ENCODE assay signal across 24 cellular contexts in the genomic region with DNA sequence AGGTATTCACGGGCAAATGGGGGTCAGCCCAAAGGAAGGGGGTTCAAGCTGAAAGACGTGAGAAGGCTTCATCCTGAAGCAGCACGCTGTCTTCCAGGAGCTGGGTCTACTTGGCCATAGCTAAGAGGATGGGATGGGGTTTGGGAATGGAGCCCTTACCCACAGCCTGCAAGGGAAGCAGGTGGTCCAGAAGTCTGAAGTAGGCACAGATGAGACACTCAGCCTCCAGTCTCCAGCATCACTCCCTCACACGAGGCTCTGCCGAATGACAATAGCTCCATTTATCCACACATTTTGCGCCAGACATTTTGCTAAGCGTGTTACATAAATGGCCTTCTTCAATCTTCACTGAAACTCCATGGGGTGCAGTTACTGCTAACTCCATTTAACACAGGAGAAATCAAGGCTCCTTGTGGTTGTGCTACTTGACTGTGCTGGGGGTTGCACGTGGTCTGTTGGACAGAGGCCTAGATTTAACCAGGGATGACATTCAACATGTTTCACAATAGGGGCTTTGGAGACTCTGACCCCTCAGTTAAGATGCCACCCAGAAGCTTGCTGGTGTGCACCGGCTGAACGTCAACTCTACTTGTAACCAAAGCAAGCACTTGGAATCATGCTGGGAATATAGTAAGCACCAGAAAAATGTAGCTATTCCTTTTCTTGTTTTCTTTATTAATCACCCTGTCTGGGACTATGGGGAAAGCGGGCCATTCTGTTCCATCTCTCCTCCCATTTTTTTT.
DNase-seq lines count a peak whose midpoint lies in the region; ATAC-seq and TF ChIP-seq lines count a peak whose summit lies in the region.
"Had no signal": no experiment of that assay in that cellular context is flagged by ENCODE, and none has a peak within 500 bp of the region (broad histone marks: within the 10 kb centered on the region; RNA-seq: fewer than 3 reads in every experiment).

No MANE protein-coding gene starts in this region.

- H3K4me3 ChIP-seq in cardiac muscle cell (no peak overlapping the region), heart left ventricle (no peak overlapping the region), choroid plexus epithelial cell (ENCODE audit: low read depth, low read length) (no peak overlapping the region), neuronal stem cell (ENCODE audit: low read length in 2 of 2) (no peak overlapping the region)
- H3K4me3 ChIP-seq: A549, left ventricle myocardium inferior, ovary, transverse colon had no signal

- H3K9me3 ChIP-seq in cardiac muscle cell (ENCODE audit: low read depth) (no peaks in the 10 kb centered on the region), heart left ventricle (no peaks in the 10 kb centered on the region), neuronal stem cell (replicated peaks in 1 of 2; ENCODE audit: control insufficient read depth in 2 of 2, insufficient read depth in 1 of 2, low read depth in 1 of 2, low read length in 2 of 2) (no peaks in the 10 kb centered on the region)
- H3K9me3 ChIP-seq: A549, left ventricle myocardium inferior, ovary, transverse colon had no signal

- no peak overlapping the region for H2BK12ac ChIP-seq in neuronal stem cell (ENCODE audit: low read length)

- H3K4ac ChIP-seq in neuronal stem cell (ENCODE audit: low read length), result no peak overlapping the region

- H2BK5ac ChIP-seq in neuronal stem cell (ENCODE audit: low read length), result no peak overlapping the region

- no peak for TF ChIP-seq CTCF in cardiac muscle cell (IDR thresholded peaks at IDR 0.05; ENCODE audit: low read depth, low read length)
- no peak for TF ChIP-seq CTCF in heart left ventricle (IDR thresholded peaks at IDR 0.05)
- no peak for TF ChIP-seq CTCF in choroid plexus epithelial cell (conservative IDR thresholded peaks at IDR 0.05; ENCODE audit: low read depth, low read length)

- no peak for TF ChIP-seq POLR2A in heart left ventricle (IDR thresholded peaks at IDR 0.05)

- H3K4me2 ChIP-seq in neuronal stem cell (ENCODE audit: insufficient read depth, low read length, poor library complexity, severe bottlenecking), result no peak overlapping the region
- H3K4me2 ChIP-seq: A549 had no signal

- H3K27me3 ChIP-seq in cardiac muscle cell, result no peaks in the 10 kb centered on the region
- H3K27me3 ChIP-seq in heart left ventricle, result no peaks in the 10 kb centered on the region
- H3K27me3 ChIP-seq in neuronal stem cell (ENCODE audit: control insufficient read depth in 3 of 3, insufficient read depth in 3 of 3, low read depth in 1 of 3, low read length in 3 of 3), result peaks cover 0 to 4% (median 0%) of the 10 kb centered on the region in 3 experiments
- H3K27me3 ChIP-seq: ovary, transverse colon had no signal

- H3K14ac ChIP-seq in neuronal stem cell (ENCODE audit: low read length), result peak overlapping the region; percentile 33

- H3K27ac ChIP-seq in cardiac muscle cell (peak overlapping the region; percentile 20), heart left ventricle (no peak overlapping the region), neuronal stem cell (replicated peaks; ENCODE audit: low read length) (no peak overlapping the region)
- H3K27ac ChIP-seq: A549, foreskin keratinocyte, left ventricle myocardium inferior, ovary, transverse colon had no signal

- DNase-seq in cardiac muscle cell (ENCODE audit: low read depth in 1 of 2, low spot score in 1 of 2) (peak in 1 of 2 donors; percentile 50), heart left ventricle (no peak), choroid plexus epithelial cell (ENCODE audit: low read depth) (peak; percentile 96), neuronal stem cell (ENCODE audit: low spot score) (no peak), occipital lobe (lab: John Stamatoyannopoulos, UW) (no peak), SW480 (ENCODE audit: low spot score) (no peak), NCI-H446 (lab: John Stamatoyannopoulos, UW) (no peak)
- DNase-seq: activated CD4-positive, alpha-beta T cell treated with anti-CD3 and anti-CD28 coated beads, Interleukin-2, amount 10 ng/mL, durations not matched to agents 7 days and 5 days; activated naive CD4-positive, alpha-beta T cell treated with anti-CD3 and anti-CD28 coated beads for 36 hours; activated T-cell treated with anti-CD3 and anti-CD28 coated beads for 4 hours; CD4-positive, alpha-beta memory T cell; central memory CD4-positive, alpha-beta T cell; DMS79 treated with DMSO at 0.1 percent for 48 hours; effector memory CD8-positive, alpha-beta T cell; foreskin keratinocyte; H7; left ventricle myocardium inferior; NCI-H1417 treated with DMSO at 0.1 percent for 48 hours; NCI-H226; ovary; small intestine; transverse colon had no signal

- no peak overlapping the region for H2AFZ ChIP-seq in neuronal stem cell (ENCODE audit: low read length)

- H3K23ac ChIP-seq in neuronal stem cell (ENCODE audit: low read depth, low read length, poor library complexity), result no peak overlapping the region

- H2AK5ac ChIP-seq in neuronal stem cell (ENCODE audit: low read depth, low read length), result no peak overlapping the region

- WGBS in heart left ventricle, 4 donors, result 70 to 81% (median 78%) methylated on average over 9 to 11 of the region's 11 CpGs
- WGBS in neuronal stem cell (ENCODE audit: extremely low coverage in 2 of 2, insufficient read length in 2 of 2, insufficient replicate concordance in 1 of 2), 2 donors, result no CpG with 5 or more reads among the region's 11 CpGs

- H3K36me3 ChIP-seq in cardiac muscle cell, result no peaks in the 10 kb centered on the region
- no peaks in the 10 kb centered on the region for H3K36me3 ChIP-seq in heart left ventricle
- H3K36me3 ChIP-seq in neuronal stem cell (replicated peaks in 1 of 2; ENCODE audit: control insufficient read depth in 2 of 2, insufficient read depth in 2 of 2, low read length in 2 of 2), result peaks cover 0 to 1% of the 10 kb centered on the region in 2 donors
- H3K36me3 ChIP-seq: left ventricle myocardium inferior, ovary, transverse colon had no signal

- intact Hi-C loops in heart left ventricle (cut with DNase I), result loop anchor here in 2 of 10 donors (2.0 to 10.0 kb wide), 2 partner anchors 71 to 201 kb away; no protein-coding TSS in a partner anchor

- H3K18ac ChIP-seq in neuronal stem cell (ENCODE audit: low read length), result no peak overlapping the region

- no peak overlapping the region for H2BK120ac ChIP-seq in neuronal stem cell (ENCODE audit: low read depth, low read length)

- H3K79me1 ChIP-seq in neuronal stem cell (ENCODE audit: low read depth, low read length), result no peaks in the 10 kb centered on the region

- no peak for ATAC-seq in heart left ventricle
- no peak for ATAC-seq in HG02588 (IDR thresholded peaks at IDR 0.05; ENCODE audit: unreplicated experiment)
- ATAC-seq: effector memory CD8-positive, alpha-beta T cell; foreskin keratinocyte had no signal

- H4K91ac ChIP-seq in neuronal stem cell (ENCODE audit: low read depth, low read length, poor library complexity), result no peak overlapping the region

- peaks cover 20% of the 10 kb centered on the region for H3K4me1 ChIP-seq in cardiac muscle cell (ENCODE audit: low read depth)
- H3K4me1 ChIP-seq in heart left ventricle, result peaks cover 0 to 10% (median 0%) of the 10 kb centered on the region in 12 donors
- H3K4me1 ChIP-seq in neuronal stem cell (ENCODE audit: control insufficient read depth in 2 of 2, insufficient read depth in 1 of 2, low read depth in 1 of 2, low read length in 2 of 2), result peaks cover 0 to 2% of the 10 kb centered on the region in 2 donors
- H3K4me1 ChIP-seq: A549, foreskin keratinocyte, transverse colon had no signal

- no peak overlapping the region for H4K8ac ChIP-seq in neuronal stem cell (ENCODE audit: low read depth, low read length)

- H2BK15ac ChIP-seq in neuronal stem cell (ENCODE audit: low read length), result no peak overlapping the region

- H3K9ac ChIP-seq in neuronal stem cell (ENCODE audit: low read depth, low read length, poor library complexity), result no peak overlapping the region
